Comparison of ENCODE assay signal across 1 cellular context in genomic region chr11:107259826-107260225, GRCh38.
TF ChIP-seq lines count a peak whose summit lies in the region.

No MANE protein-coding gene starts in this region.

TF ChIP-seq in K562, 482 proteins besides CTCF, POLR2A, EP300 and RAD21 (continued from another document):
- TF ChIP-seq PBX2 (CRISPR knock-in tag; IDR thresholded peaks at IDR 0.05; ENCODE audit: low read depth) (no peak), PBX2 (tag; conservative IDR thresholded peaks at IDR 0.05; ENCODE audit: low read depth) (peak; percentile 93), FUS (optimal IDR thresholded peaks at IDR 0.05; ENCODE audit: low read depth, low read length) (no peak), BHLHE40 (IDR thresholded peaks at IDR 0.05; ENCODE audit: low read length) (peak; percentile 60; the same call in 1 of the 2 replicates), MEIS2 (IDR thresholded peaks at IDR 0.05; ENCODE audit: partially characterized antibody) (peak; percentile 88)
